ENCODE assay signal across 29 cellular contexts in the genomic region with DNA sequence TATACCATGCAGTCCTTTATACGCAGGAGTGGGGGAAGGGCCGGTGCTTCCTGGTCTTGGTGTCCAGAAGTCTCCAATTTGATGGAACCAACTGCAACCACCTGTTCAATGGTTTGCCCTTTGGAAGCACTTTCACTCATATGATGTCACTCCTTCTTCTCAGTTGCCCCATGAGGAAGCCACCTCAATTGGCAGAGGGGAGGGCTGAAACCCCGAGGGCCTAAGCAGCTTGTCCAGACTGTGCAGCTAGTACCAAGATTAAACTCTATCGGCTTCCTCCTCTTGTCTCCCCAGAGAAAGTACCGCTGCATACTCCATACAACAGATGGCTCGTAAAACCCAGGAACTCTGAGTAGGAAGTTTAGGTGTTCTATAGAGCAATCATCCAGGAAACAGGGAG.
"Had no signal": no experiment of that assay in that cellular context is flagged by ENCODE, and none has a peak within 500 bp of the region (broad histone marks: within the 10 kb centered on the region; RNA-seq: fewer than 3 reads in every experiment).

No MANE protein-coding gene starts in this region.

- ATAC-seq: activated CD8-positive, alpha-beta memory T cell treated with anti-CD3 and anti-CD28 coated beads, Interleukin-2, amount 10 ng/mL, durations not matched to agents 7 days and 5 days; activated T-cell treated with anti-CD3 and anti-CD28 coated beads, Interleukin-2, amount 50 U/mL, for 72 hours; activated T-helper 17 cell treated with anti-CD3 and anti-CD28 coated beads, Interleukin-2, amount 50 U/mL, for 72 hours had no signal

- DNase-seq: activated CD4-positive, alpha-beta memory T cell treated with anti-CD3 and anti-CD28 coated beads, Interleukin-2, amount 10 ng/mL, durations not matched to agents 7 days and 5 days; activated CD4-positive, alpha-beta T cell treated with anti-CD3 and anti-CD28 coated beads for 1 hour; activated CD4-positive, alpha-beta T cell treated with anti-CD3 and anti-CD28 coated beads for 48 hours; activated CD4-positive, CD25-positive, alpha-beta regulatory T cell; activated CD8-positive, alpha-beta memory T cell treated with anti-CD3 and anti-CD28 coated beads for 24 hours; activated CD8-positive, alpha-beta memory T cell treated with anti-CD3 and anti-CD28 coated beads, Interleukin-2, amount 10 ng/mL, durations not matched to agents 7 days and 5 days; activated CD8-positive, alpha-beta memory T cell treated with anti-CD3 and anti-CD28 coated beads, Interleukin-2, amount 50 U/mL, for 48 hours; activated effector memory CD4-positive, alpha-beta T cell treated with anti-CD3 and anti-CD28 coated beads, Interleukin-2, amount 50 U/mL, for 16 hours; activated naive CD4-positive, alpha-beta T cell; activated naive CD4-positive, alpha-beta T cell treated with anti-CD3 and anti-CD28 coated beads, Interleukin-2, amount 50 U/mL, for 16 hours; activated naive CD8-positive, alpha-beta T cell treated with anti-CD3 and anti-CD28 coated beads, Interleukin-2, amount 10 ng/mL, durations not matched to agents 7 days and 5 days; activated T-cell treated with anti-CD3 and anti-CD28 coated beads, Interleukin-2, amount 50 U/mL, for 1 hour; activated T-cell treated with anti-CD3 and anti-CD28 coated beads, Interleukin-2, amount 50 U/mL, for 72 hours; amygdala; MM.1S; MV-4-11; NCI-H1092; NCI-H146; NCI-H1930; NCI-H2081 treated with DMSO at 0.1 percent for 48 hours; NCI-H510A; NCI-H69; PC-9; Right ventricle myocardium superior; SW 1271; T-helper 1 cell; T-helper 2 cell; T-helper 9 cell had no signal
